Comparison of ENCODE assay signal across 8 cellular contexts in genomic region chr11:9577551-9577950, GRCh38. TPM values are rescaled to one million over a fixed set of nuclear protein-coding genes. Genes with fewer than 3 reads are reported as not detected.
A peak's percentile ranks its signal among the peaks of the same experiment; 100 is the strongest.
DNase-seq lines count a peak whose midpoint lies in the region; ATAC-seq and TF ChIP-seq lines count a peak whose summit lies in the region.

No MANE protein-coding gene starts in this region.

- DNase-seq in cardiac muscle cell (ENCODE audit: low read depth in 1 of 2, low spot score in 1 of 2) (peak in 1 of 2 donors; percentile 67), Right ventricle myocardium inferior (ENCODE audit: missing footprints) (no peak), kidney glomerular epithelial cell (lab: John Stamatoyannopoulos, UW) (peak; percentile 80), upper lobe of right lung (no peak), midbrain (lab: John Stamatoyannopoulos, UW) (no peak), pons (ENCODE audit: low spot score) (no peak), DMS153 treated with DMSO at 0.1 percent for 48 hours (lab: John Stamatoyannopoulos, UW; ENCODE audit: unreplicated experiment) (no peak)
- DNase-seq in activated naive CD8-positive, alpha-beta T cell treated with anti-CD3 and anti-CD28 coated beads, Interleukin-2, amount 50 U/mL, for 24 hours: no peak

- peaks cover 37% of the 10 kb centered on the region for H3K4me1 Mint-ChIP-seq in activated naive CD8-positive, alpha-beta T cell treated with anti-CD3 and anti-CD28 coated beads, Interleukin-2, amount 50 U/mL, for 24 hours

- H3K4me3 Mint-ChIP-seq in activated naive CD8-positive, alpha-beta T cell treated with anti-CD3 and anti-CD28 coated beads, Interleukin-2, amount 50 U/mL, for 24 hours: peak overlapping the region; percentile 94

- peaks cover 45% of the 10 kb centered on the region for H3K36me3 ChIP-seq in cardiac muscle cell
- peaks cover 13% of the 10 kb centered on the region for H3K36me3 ChIP-seq in upper lobe of right lung

- intact Hi-C loops in Right ventricle myocardium inferior (cut with DNase I): loop anchor here (5.0 kb wide), 1 partner anchor 45 kb away; no protein-coding TSS in a partner anchor
- intact Hi-C loops in upper lobe of right lung (cut with DNase I): no loop called here

- peak overlapping the region; percentile 33 for H3K27ac Mint-ChIP-seq in activated naive CD8-positive, alpha-beta T cell treated with anti-CD3 and anti-CD28 coated beads, Interleukin-2, amount 50 U/mL, for 24 hours

- H3K4me1 ChIP-seq in cardiac muscle cell (ENCODE audit: low read depth) (peaks cover 18% of the 10 kb centered on the region), upper lobe of right lung (no peaks in the 10 kb centered on the region)

- H3K27me3 ChIP-seq in cardiac muscle cell (no peaks in the 10 kb centered on the region), upper lobe of right lung (no peaks in the 10 kb centered on the region)

- TF ChIP-seq CTCF in cardiac muscle cell (IDR thresholded peaks at IDR 0.05; ENCODE audit: low read depth, low read length): no peak
- no peak for TF ChIP-seq CTCF in upper lobe of right lung (IDR thresholded peaks at IDR 0.05)

- peak overlapping the region; percentile 98 for H3K27ac ChIP-seq in cardiac muscle cell
- peak overlapping the region; percentile 44 for H3K27ac ChIP-seq in upper lobe of right lung

- H3K4me3 ChIP-seq in cardiac muscle cell (peak overlapping the region; percentile 53), upper lobe of right lung (peak overlapping the region; percentile 77)

- no peaks in the 10 kb centered on the region for H3K27me3 Mint-ChIP-seq in activated naive CD8-positive, alpha-beta T cell treated with anti-CD3 and anti-CD28 coated beads, Interleukin-2, amount 50 U/mL, for 24 hours

- ATAC-seq in Right ventricle myocardium inferior (no peak), upper lobe of right lung (no peak)
- no peak for ATAC-seq in activated naive CD8-positive, alpha-beta T cell treated with anti-CD3 and anti-CD28 coated beads, Interleukin-2, amount 50 U/mL, for 24 hours

- H3K36me3 Mint-ChIP-seq in activated naive CD8-positive, alpha-beta T cell treated with anti-CD3 and anti-CD28 coated beads, Interleukin-2, amount 50 U/mL, for 24 hours (ENCODE audit: low read depth): peaks cover 72% of the 10 kb centered on the region

- no peaks in the 10 kb centered on the region for H3K9me3 Mint-ChIP-seq in activated naive CD8-positive, alpha-beta T cell treated with anti-CD3 and anti-CD28 coated beads, Interleukin-2, amount 50 U/mL, for 24 hours

- H3K9me3 ChIP-seq in cardiac muscle cell (ENCODE audit: low read depth) (no peaks in the 10 kb centered on the region), upper lobe of right lung (no peaks in the 10 kb centered on the region)

RNA-seq across cellular contexts. Expression of gene WEE1, which starts 4.1 kb away (rescaled TPM):
- total RNA-seq in cardiac muscle cell (63.8 and 95.9 TPM in 2 replicates), Right ventricle myocardium inferior (40.1 TPM), upper lobe of right lung (10.9 TPM)
- polyA plus RNA-seq in cardiac muscle cell: 92.5 and 118 TPM in 2 replicates
